In genomic region chr2:170968205-170969003, GRCh38 we compare ENCODE assay signal across 1 cellular context.
TF ChIP-seq lines count a peak whose summit lies in the region.

No MANE protein-coding gene starts in this region.

TF ChIP-seq in GM23338, 12 proteins besides CTCF, POLR2A, EP300 and RAD21 (continued from another document):
- no peak for TF ChIP-seq ZNF462 (CRISPR knock-in tag; IDR thresholded peaks at IDR 0.05)
- TF ChIP-seq ZNF331 (CRISPR knock-in tag; IDR thresholded peaks at IDR 0.05; ENCODE audit: low read depth) = no peak
- TF ChIP-seq CREB1 (CRISPR knock-in tag; IDR thresholded peaks at IDR 0.05; ENCODE audit: low read depth) = no peak
